Comparison of ENCODE assay signal across 9 cellular contexts in genomic region chr19:1848399-1849131, GRCh38. TPM values are rescaled to one million over a fixed set of nuclear protein-coding genes. Genes with fewer than 3 reads are reported as not detected.
DNase-seq lines count a peak whose midpoint lies in the region; ATAC-seq, FAIRE-seq and TF ChIP-seq lines count a peak whose summit lies in the region.
"Had no signal": no experiment of that assay in that cellular context is flagged by ENCODE, and none has a peak within 500 bp of the region (broad histone marks: within the 10 kb centered on the region; RNA-seq: fewer than 3 reads in every experiment).

REXO1 (minus strand) TSS chr19:1848483; CDS start chr19:1848358, 125 bp downstream.

- TF ChIP-seq CTCF in AG09319 (IDR thresholded peaks at IDR 0.05; ENCODE audit: low read depth, low read length) (peak; percentile 87), keratinocyte (optimal IDR thresholded peaks at IDR 0.05 in 1 of 3, IDR thresholded peaks at IDR 0.05 in 1 of 3, conservative IDR thresholded peaks at IDR 0.05 in 1 of 3; ENCODE audit: extremely low read depth in 1 of 3, insufficient read depth in 2 of 3, low read length in 3 of 3) (peak; percentile 81 to 90 (median 86))

- H3K36me3 ChIP-seq in keratinocyte (ENCODE audit: control insufficient read depth in 2 of 2, extremely low read depth in 1 of 2, insufficient read depth in 2 of 2, low read length in 2 of 2): peaks cover 8 to 12% of the 10 kb centered on the region in 2 experiments

- H3K4me1 ChIP-seq in keratinocyte (ENCODE audit: control insufficient read depth, extremely low read depth, insufficient read depth, low read length): peaks cover 41% of the 10 kb centered on the region

- H4K20me1 ChIP-seq in keratinocyte (ENCODE audit: control insufficient read depth, extremely low read depth, insufficient read depth, low read length): peaks cover 12% of the 10 kb centered on the region

- FAIRE-seq in keratinocyte (lab: Jason Lieb, UNC): peak; percentile 80
- FAIRE-seq: colon had no signal

- peak within 1 kb of the TSS; percentile 94 for H3K9ac ChIP-seq in keratinocyte (ENCODE audit: control insufficient read depth, extremely low read depth, insufficient read depth, low read length)

- H3K79me2 ChIP-seq in keratinocyte (ENCODE audit: control insufficient read depth, insufficient read depth, low read length): peaks cover 64% of the 10 kb centered on the region

- peak within 1 kb of the TSS; percentile 95 for H3K4me2 ChIP-seq in keratinocyte (ENCODE audit: control insufficient read depth, extremely low read depth, insufficient read depth, low read depth, low read length)

- ATAC-seq in GM19023 (IDR thresholded peaks at IDR 0.05; ENCODE audit: unreplicated experiment): peak; percentile 65
- peak; percentile 57 for ATAC-seq in HG03342 (IDR thresholded peaks at IDR 0.05; ENCODE audit: unreplicated experiment)

- H3K9me3 ChIP-seq in keratinocyte (ENCODE audit: control insufficient read depth, low read depth, low read length): no peaks in the 10 kb centered on the region

- dilution Hi-C loops in keratinocyte (cut with MboI; ENCODE audit: extremely low pct_ligation_motif_present, low sequenced_read_pairs): no loop called here

- peak within 1 kb of the TSS; percentile 44 for H2AFZ ChIP-seq in keratinocyte (ENCODE audit: control insufficient read depth, low read length)

- no peaks in the 10 kb centered on the region for H3K27me3 ChIP-seq in keratinocyte (ENCODE audit: control insufficient read depth, extremely low read depth, insufficient read depth, low read length)

- H3K27ac ChIP-seq in keratinocyte (ENCODE audit: control insufficient read depth, insufficient read depth, low read length): peak within 1 kb of the TSS; percentile 89

- H3K4me3 ChIP-seq in keratinocyte (ENCODE audit: control insufficient read depth in 2 of 3, extremely low read depth in 1 of 3, insufficient read depth in 2 of 3, low read depth in 1 of 3, low read length in 3 of 3): peak within 1 kb of the TSS; percentile 81 to 87 (median 85)

- DNase-seq in AG09319 (ENCODE audit: extremely low read depth, low read depth) (peak; percentile 80), NCI-H345 treated with DMSO at 0.1 percent for 48 hours (lab: John Stamatoyannopoulos, UW; ENCODE audit: unreplicated experiment) (peak; percentile 93), keratinocyte (ENCODE audit: low read depth, low spot score) (no peak)
- peak; percentile 94 to 98 (median 97) for DNase-seq in activated CD4-positive, CD25-positive, alpha-beta regulatory T cell (lab: John Stamatoyannopoulos, UW)
- DNase-seq in central memory CD4-positive, alpha-beta T cell: peak; percentile 96
- DNase-seq in stimulated activated CD4-positive, alpha-beta T cell treated with anti-CD3 and anti-CD28 coated beads, Interleukin-15, amount 100 ng/mL, for 1 hour (ENCODE audit: low read depth in 1 of 2, low spot score in 1 of 2): peak; percentile 96

- no peaks in the 10 kb centered on the region for H3K9me1 ChIP-seq in keratinocyte (ENCODE audit: control insufficient read depth, extremely low read depth, insufficient read depth, low read length)

RNA-seq across cellular contexts. Expression of gene REXO1, which starts in this region (rescaled TPM):
- polyA plus RNA-seq in keratinocyte: 6.1 to 18.6 TPM (median 9.1 TPM) in 3 replicates
- polyA plus RNA-seq in keratinocyte (2011; ENCODE audit: low read depth): 15.3 TPM
- polyA plus RNA-seq in keratinocyte (2011; cell fraction: cytosol; rRNA removed): 8.0 and 14.2 TPM in 2 replicates
- polyA plus RNA-seq in keratinocyte (2011; cell fraction: nucleus; rRNA removed): 41.7 and 47.8 TPM in 2 replicates
- polyA plus RNA-seq in keratinocyte (2012; ENCODE audit: low replicate concordance): 19.8 and 25.0 TPM in 2 replicates
- 16.5 to 40.9 TPM (median 17.7 TPM) in 3 replicates for polyA minus RNA-seq in keratinocyte
- 27.4 TPM for polyA minus RNA-seq in keratinocyte (2011; cell fraction: cytosol; rRNA and poly(A)+ RNA removed)
- polyA minus RNA-seq in keratinocyte (2011; cell fraction: nucleus; rRNA and poly(A)+ RNA removed): 12.9 and 19.1 TPM in 2 replicates
